Comparison of ENCODE assay signal across 8 cellular contexts in the genomic region with DNA sequence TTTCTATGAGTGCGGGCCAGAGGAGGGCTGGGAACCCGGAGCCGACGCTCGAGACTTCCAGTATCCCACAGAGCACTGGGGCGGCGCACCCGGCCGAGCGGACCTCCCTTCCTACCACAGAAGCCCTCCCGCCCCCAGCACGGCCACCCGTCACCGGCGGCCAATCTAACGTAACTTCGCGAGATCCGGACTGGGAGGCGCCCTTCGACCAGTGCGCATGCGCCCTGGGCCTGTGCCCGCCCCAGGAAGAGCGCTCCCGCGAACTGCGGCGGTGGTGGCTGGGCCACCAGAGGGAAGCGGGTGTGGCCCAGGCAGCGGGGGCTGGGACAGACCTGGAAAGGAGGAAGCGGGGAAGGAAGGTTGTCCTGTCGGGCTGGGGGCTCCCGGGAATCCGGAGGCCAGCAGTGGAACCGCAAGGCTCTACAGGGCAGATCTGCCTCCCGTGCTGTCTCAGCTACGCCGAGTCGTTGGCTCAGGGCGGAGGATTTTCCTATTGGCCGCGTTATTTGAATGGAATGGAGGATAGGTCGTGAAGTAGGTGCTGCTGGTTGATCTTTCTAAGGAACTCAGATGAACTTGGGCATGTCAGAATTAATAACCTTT. TPM values are rescaled to one million over a fixed set of nuclear protein-coding genes. Genes with fewer than 3 reads are reported as not detected.
DNase-seq lines count a peak whose midpoint lies in the region; ATAC-seq lines count a peak whose summit lies in the region.

A gene (minus strand): TSS at position 77 of the 603 bp plus-strand sequence. CDS start 166 bp downstream, outside the sequence.

- peaks cover 37 to 50% (median 45%) of the 10 kb centered on the region in 3 donors for H3K4me1 Mint-ChIP-seq in CD8-positive, alpha-beta memory T cell

- CTCF ChIA-PET in CD8-positive, alpha-beta memory T cell (lab: Charles Lee), result interaction anchor here (0.7 kb wide), 1 partner anchor 40 kb away, joined by 3 read pairs; no protein-coding TSS in a partner anchor

- peak within 1 kb of the TSS; percentile 81 to 99 (median 98) for H3K27ac Mint-ChIP-seq in CD8-positive, alpha-beta memory T cell

- POLR2A ChIA-PET in CD8-positive, alpha-beta memory T cell (lab: Charles Lee), result no interaction called here

- DNase-seq in CD8-positive, alpha-beta memory T cell, result peak; percentile 92 to 96 (median 95)
- peak; percentile 85 for DNase-seq in HS-27A (ENCODE audit: low read depth)
- DNase-seq in NK-92 (lab: John Stamatoyannopoulos, UW; ENCODE audit: unreplicated experiment), result peak; percentile 66
- peak; percentile 95 for DNase-seq in activated CD8-positive, alpha-beta memory T cell treated with anti-CD3 and anti-CD28 coated beads for 24 hours
- peak; percentile 87 for DNase-seq in effector CD8-positive, alpha-beta T cell (lab: John Stamatoyannopoulos, UW)
- peak; percentile 99 to 100 for DNase-seq in lung microvascular endothelial cell (ENCODE audit: low read depth in 2 of 2)
- DNase-seq in stimulated activated CD4-positive, alpha-beta T cell treated with anti-CD3 and anti-CD28 coated beads, TNF-alpha, amount 100 ng/mL, for 48 hours (ENCODE audit: low read depth in 3 of 3), result peak; percentile 89 to 93 (median 90)

- H3K27me3 ChIP-seq in CD8-positive, alpha-beta memory T cell (ENCODE audit: insufficient read depth, low read length, poor library complexity, severe bottlenecking), result no peaks in the 10 kb centered on the region

- peak within 1 kb of the TSS; percentile 75 for H3K4me3 ChIP-seq in CD8-positive, alpha-beta memory T cell (ENCODE audit: low read length)

- ATAC-seq in GM19467 (IDR thresholded peaks at IDR 0.05; ENCODE audit: unreplicated experiment), result peak; percentile 85

- H3K27ac ChIP-seq in CD8-positive, alpha-beta memory T cell (ENCODE audit: low read depth, low read length), result peak within 1 kb of the TSS; percentile 85

- peaks cover 31% of the 10 kb centered on the region for H3K4me1 ChIP-seq in CD8-positive, alpha-beta memory T cell (ENCODE audit: insufficient read depth, low read length)

- no peaks in the 10 kb centered on the region for H3K9me3 Mint-ChIP-seq in CD8-positive, alpha-beta memory T cell

- no peaks in the 10 kb centered on the region for H3K9me3 ChIP-seq in CD8-positive, alpha-beta memory T cell (ENCODE audit: low read length)

- H3K27me3 Mint-ChIP-seq in CD8-positive, alpha-beta memory T cell, result peaks cover 0 to 3% of the 10 kb centered on the region in 2 donors

- H3K36me3 ChIP-seq in CD8-positive, alpha-beta memory T cell (ENCODE audit: insufficient read depth, low read length), result no peaks in the 10 kb centered on the region

- H3K36me3 Mint-ChIP-seq in CD8-positive, alpha-beta memory T cell, result peaks cover 0 to 22% (median 0%) of the 10 kb centered on the region in 3 donors

- H3K4me3 Mint-ChIP-seq in CD8-positive, alpha-beta memory T cell, result peak within 1 kb of the TSS; percentile 99 to 100 (median 99)

RNA-seq across cellular contexts. Expression of the gene that starts here (rescaled TPM):
- 10 to 100 TPM; 72.1 to 80.4 TPM for total RNA-seq in CD8-positive, alpha-beta memory T cell
- 140 TPM for polyA plus RNA-seq in CD8-positive, alpha-beta memory T cell
- total RNA-seq in lung microvascular endothelial cell, result 53.8 and 66.9 TPM in 2 replicates

Comparison
In these comparisons a context has a peak if more than half of its experiments do, and no peak if none do; other contexts are left out.
1. Peak in every context shown above with its lines: DNase-seq, ATAC-seq, H3K4me3 ChIP-seq and H3K27ac ChIP-seq.